1 cellular context compared by ENCODE assay signal in the genomic region with DNA sequence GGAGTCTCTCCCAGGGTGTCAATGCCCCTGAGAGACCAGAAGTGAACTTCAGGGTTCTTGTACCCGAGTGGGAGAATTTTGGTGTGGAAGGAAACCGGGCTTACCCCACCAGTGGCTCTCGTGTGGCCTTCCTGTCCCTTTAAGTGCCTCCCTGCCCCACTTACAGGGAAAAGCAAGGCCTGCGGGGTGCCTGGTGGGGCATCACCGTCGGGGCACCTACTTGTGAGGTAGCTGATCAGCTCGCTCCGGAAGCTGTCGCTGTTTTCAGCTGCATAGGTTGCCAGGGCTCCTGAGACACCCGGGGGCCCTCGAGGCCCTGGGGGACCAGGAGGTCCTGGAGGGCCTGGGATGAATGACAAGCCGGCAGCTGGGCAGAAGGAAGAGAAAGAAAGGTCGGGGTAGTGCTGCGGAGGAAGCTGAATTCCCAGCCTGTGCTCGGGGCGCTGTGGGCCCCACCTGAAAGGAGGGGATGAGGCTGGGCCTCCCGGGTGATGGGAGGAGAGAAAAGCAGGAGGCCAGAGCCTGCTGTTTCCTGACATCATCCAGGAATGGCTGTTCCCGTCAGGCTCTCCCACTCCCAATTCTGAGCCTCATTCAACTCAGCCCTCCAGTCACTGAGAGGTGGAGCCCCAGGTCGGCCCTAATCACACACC.
TF ChIP-seq lines count a peak whose summit lies in the region.

No MANE protein-coding gene starts in this region.

TF ChIP-seq in HEK293, 187 proteins besides CTCF, POLR2A, EP300 and RAD21 (continued from another document):
- TF ChIP-seq, protein P1, sequence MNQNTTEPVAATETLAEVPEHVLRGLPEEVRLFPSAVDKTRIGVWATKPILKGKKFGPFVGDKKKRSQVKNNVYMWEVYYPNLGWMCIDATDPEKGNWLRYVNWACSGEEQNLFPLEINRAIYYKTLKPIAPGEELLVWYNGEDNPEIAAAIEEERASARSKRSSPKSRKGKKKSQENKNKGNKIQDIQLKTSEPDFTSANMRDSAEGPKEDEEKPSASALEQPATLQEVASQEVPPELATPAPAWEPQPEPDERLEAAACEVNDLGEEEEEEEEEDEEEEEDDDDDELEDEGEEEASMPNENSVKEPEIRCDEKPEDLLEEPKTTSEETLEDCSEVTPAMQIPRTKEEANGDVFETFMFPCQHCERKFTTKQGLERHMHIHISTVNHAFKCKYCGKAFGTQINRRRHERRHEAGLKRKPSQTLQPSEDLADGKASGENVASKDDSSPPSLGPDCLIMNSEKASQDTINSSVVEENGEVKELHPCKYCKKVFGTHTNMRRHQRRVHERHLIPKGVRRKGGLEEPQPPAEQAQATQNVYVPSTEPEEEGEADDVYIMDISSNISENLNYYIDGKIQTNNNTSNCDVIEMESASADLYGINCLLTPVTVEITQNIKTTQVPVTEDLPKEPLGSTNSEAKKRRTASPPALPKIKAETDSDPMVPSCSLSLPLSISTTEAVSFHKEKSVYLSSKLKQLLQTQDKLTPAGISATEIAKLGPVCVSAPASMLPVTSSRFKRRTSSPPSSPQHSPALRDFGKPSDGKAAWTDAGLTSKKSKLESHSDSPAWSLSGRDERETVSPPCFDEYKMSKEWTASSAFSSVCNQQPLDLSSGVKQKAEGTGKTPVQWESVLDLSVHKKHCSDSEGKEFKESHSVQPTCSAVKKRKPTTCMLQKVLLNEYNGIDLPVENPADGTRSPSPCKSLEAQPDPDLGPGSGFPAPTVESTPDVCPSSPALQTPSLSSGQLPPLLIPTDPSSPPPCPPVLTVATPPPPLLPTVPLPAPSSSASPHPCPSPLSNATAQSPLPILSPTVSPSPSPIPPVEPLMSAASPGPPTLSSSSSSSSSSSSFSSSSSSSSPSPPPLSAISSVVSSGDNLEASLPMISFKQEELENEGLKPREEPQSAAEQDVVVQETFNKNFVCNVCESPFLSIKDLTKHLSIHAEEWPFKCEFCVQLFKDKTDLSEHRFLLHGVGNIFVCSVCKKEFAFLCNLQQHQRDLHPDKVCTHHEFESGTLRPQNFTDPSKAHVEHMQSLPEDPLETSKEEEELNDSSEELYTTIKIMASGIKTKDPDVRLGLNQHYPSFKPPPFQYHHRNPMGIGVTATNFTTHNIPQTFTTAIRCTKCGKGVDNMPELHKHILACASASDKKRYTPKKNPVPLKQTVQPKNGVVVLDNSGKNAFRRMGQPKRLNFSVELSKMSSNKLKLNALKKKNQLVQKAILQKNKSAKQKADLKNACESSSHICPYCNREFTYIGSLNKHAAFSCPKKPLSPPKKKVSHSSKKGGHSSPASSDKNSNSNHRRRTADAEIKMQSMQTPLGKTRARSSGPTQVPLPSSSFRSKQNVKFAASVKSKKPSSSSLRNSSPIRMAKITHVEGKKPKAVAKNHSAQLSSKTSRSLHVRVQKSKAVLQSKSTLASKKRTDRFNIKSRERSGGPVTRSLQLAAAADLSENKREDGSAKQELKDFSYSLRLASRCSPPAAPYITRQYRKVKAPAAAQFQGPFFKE (tag by site-specific recombination; IDR thresholded peaks at IDR 0.05; ENCODE audit: borderline replicate concordance), result no peak
- TF ChIP-seq ZFHX2 (tag by site-specific recombination; conservative IDR thresholded peaks at IDR 0.05) (no peak), ZNF132 (tag by site-specific recombination; IDR thresholded peaks at IDR 0.05; ENCODE audit: borderline replicate concordance) (no peak)
TF ChIP-seq in HEK293: peak in this region for 8.
